Comparison of ENCODE assay signal across 23 cellular contexts in the genomic region with DNA sequence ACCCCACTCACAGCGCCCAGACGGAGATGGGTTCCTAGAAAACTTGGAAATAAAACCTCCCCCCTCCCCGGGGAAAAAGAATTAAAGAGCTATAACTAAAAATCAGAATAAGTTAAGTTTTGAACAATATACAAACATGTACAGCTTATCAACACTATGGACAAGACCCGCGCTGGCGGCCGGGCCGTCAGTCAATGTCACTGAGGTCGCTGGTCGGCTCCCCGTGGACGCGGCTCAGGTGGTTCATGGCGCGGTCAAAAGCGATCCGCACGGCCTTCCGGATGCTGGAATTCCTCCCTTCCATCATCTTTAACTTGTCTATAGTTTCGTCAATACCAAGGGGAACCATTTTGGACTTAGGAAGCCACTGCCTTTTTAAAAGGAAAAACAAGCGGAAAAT.
"Had no signal": no experiment of that assay in that cellular context is flagged by ENCODE, and none has a peak within 500 bp of the region (broad histone marks: within the 10 kb centered on the region; RNA-seq: fewer than 3 reads in every experiment).

No MANE protein-coding gene starts in this region.

- ATAC-seq: Panc1, PC-3, Right ventricle myocardium inferior had no signal

- H3K27ac ChIP-seq: SJSA1, SK-N-MC had no signal

- H3K4me3 ChIP-seq: SJSA1, SK-N-MC had no signal

- H3K9me3 ChIP-seq: SJSA1 had no signal

- H3K4me1 ChIP-seq: SJSA1 had no signal

- DNase-seq: IMR-90; Karpas-422; KG1; MM.1S; NCI-H1092 treated with DMSO at 0.1 percent for 48 hours; NCI-H1436; NCI-H187; NCI-H2029; NCI-H2081 treated with DMSO at 0.1 percent for 48 hours; NCI-H2171; NCI-H226; NCI-H446; NCI-H510A; NCI-H524 treated with DMSO at 0.1 percent for 48 hours; NCI-H69; NCI-H774; NK-92 treated with Interleukin-12 subunit alpha and Interleukin-12 subunit beta, amount 100 ng/mL, for 24 hours; PC-3; SIG-M5 had no signal

- H3K27me3 ChIP-seq: SJSA1 had no signal
